1 cellular context compared by ENCODE assay signal in the genomic region with DNA sequence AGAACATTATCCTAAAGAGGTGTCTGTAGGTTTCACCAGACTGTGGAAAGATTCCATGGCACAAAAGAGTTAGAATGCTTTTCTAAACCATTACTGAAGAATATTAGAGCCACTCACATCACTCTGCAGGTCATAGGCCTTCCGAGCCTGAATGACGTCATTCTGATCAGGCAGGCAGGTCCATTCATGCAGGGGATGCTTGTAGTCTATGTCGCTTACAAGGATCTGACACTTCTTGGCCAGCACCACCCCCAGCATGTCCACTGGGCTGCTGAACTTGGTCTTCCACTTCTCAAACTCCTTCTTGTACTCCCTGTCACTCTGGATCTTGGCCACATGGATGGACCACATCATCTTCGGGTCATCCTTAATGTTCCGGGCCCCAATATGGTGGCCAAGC.
TF ChIP-seq lines count a peak whose summit lies in the region.

No MANE protein-coding gene starts in this region.

TF ChIP-seq in GM12878, 131 proteins besides CTCF, POLR2A, EP300 and RAD21 (continued from another document):
- TF ChIP-seq KAT2A (conservative IDR thresholded peaks at IDR 0.05; ENCODE audit: control insufficient read depth, low read depth, low read length), result no peak
- TF ChIP-seq, protein P1, sequence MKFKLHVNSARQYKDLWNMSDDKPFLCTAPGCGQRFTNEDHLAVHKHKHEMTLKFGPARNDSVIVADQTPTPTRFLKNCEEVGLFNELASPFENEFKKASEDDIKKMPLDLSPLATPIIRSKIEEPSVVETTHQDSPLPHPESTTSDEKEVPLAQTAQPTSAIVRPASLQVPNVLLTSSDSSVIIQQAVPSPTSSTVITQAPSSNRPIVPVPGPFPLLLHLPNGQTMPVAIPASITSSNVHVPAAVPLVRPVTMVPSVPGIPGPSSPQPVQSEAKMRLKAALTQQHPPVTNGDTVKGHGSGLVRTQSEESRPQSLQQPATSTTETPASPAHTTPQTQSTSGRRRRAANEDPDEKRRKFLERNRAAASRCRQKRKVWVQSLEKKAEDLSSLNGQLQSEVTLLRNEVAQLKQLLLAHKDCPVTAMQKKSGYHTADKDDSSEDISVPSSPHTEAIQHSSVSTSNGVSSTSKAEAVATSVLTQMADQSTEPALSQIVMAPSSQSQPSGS (IDR thresholded peaks at IDR 0.05; ENCODE audit: low read length), result no peak
- no peak for TF ChIP-seq SUPT20H (IDR thresholded peaks at IDR 0.05; ENCODE audit: borderline replicate concordance, control insufficient read depth, low read depth, low read length)
